8 cellular contexts compared by ENCODE assay signal in the genomic region with DNA sequence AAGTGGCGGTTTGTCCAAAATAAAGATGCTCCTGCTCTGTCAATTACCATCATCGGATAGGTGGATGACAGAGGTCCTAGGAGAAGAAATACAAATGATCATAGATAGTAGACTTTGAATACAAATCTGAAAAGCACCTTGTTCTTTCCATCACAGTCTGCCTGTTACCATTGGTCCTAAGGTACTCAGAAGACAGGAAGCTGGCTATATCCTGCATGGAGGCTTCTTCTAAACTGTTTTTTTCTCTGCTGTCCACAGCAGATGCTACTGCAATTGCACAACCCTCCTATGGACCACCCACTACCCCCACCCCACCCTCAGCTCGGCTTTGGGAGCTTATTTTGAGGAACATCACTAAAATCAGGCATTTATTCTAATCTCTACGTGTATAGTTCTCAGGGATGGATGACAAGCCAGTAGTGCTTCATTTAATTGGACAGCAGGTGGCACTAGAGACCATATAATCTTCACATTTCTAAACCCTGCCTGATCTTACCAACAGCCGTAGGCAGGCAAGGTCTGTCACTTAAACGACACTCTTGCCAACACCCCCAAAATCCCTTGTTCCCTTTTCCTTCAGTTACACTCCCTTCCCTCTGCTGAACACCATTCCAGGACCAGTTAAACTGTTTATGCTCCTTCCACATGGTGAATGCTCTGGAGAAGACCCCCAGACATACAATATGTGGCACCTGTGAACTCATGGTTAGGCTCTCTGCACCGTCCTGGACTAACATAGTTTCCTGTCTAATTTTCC. TPM values are rescaled to one million over a fixed set of nuclear protein-coding genes. Genes with fewer than 3 reads are reported as not detected.
DNase-seq lines count a peak whose midpoint lies in the region; FAIRE-seq and TF ChIP-seq lines count a peak whose summit lies in the region.

No MANE protein-coding gene starts in this region.

- no peak overlapping the region for H3K9ac ChIP-seq in Karpas-422 (ENCODE audit: low read length)

- TF ChIP-seq CTCF in osteoblast (IDR thresholded peaks at IDR 0.05; ENCODE audit: extremely low read depth, low read depth, low read length), result peak; percentile 79

- no peak overlapping the region for H3K4me2 ChIP-seq in Karpas-422 (ENCODE audit: low read depth, low read length, poor library complexity, severe bottlenecking)
- no peak overlapping the region for H3K4me2 ChIP-seq in osteoblast (ENCODE audit: insufficient read depth, low read length)

- no peak overlapping the region for H2AFZ ChIP-seq in Karpas-422 (ENCODE audit: low read length)
- H2AFZ ChIP-seq in osteoblast (ENCODE audit: low read length), result peak overlapping the region; percentile 46

- H3K27me3 ChIP-seq in Karpas-422 (ENCODE audit: low read length) (no peaks in the 10 kb centered on the region), osteoblast (ENCODE audit: insufficient read depth, low read length) (no peaks in the 10 kb centered on the region)

- no peaks in the 10 kb centered on the region for H3K4me1 ChIP-seq in Karpas-422 (ENCODE audit: low read length)
- no peaks in the 10 kb centered on the region for H3K4me1 ChIP-seq in osteoblast (ENCODE audit: insufficient read depth, low read length)

- H3K27ac ChIP-seq in Karpas-422 (ENCODE audit: low read length) (no peak overlapping the region), osteoblast (ENCODE audit: low read depth, low read length) (no peak overlapping the region)

- FAIRE-seq in H54 (lab: Jason Lieb, UNC) (peak; percentile 43), frontal cortex (lab: Jason Lieb, UNC) (no peak)

- H4K20me1 ChIP-seq in Karpas-422 (ENCODE audit: insufficient read depth, low read depth, low read length) (no peaks in the 10 kb centered on the region), osteoblast (ENCODE audit: insufficient read depth, low read length) (no peaks in the 10 kb centered on the region)

- H3K4me3 ChIP-seq in Karpas-422 (ENCODE audit: low read length) (no peak overlapping the region), osteoblast (ENCODE audit: insufficient read depth, low read length) (no peak overlapping the region)

- TF ChIP-seq POLR2A in H54 (IDR thresholded peaks at IDR 0.05; ENCODE audit: low read depth, low read length), result no peak

- no peaks in the 10 kb centered on the region for H3K36me3 ChIP-seq in Karpas-422 (ENCODE audit: insufficient read depth, low read length)
- no peaks in the 10 kb centered on the region for H3K36me3 ChIP-seq in osteoblast (ENCODE audit: insufficient read depth, low read length)

- H3K9me3 ChIP-seq in Karpas-422 (ENCODE audit: low read length) (no peaks in the 10 kb centered on the region), osteoblast (ENCODE audit: low read depth, low read length) (no peaks in the 10 kb centered on the region)

- no peaks in the 10 kb centered on the region for H3K9me2 ChIP-seq in Karpas-422 (replicated peaks; ENCODE audit: insufficient read depth, low read length)

- DNase-seq in activated gamma-delta T cell treated with Interleukin-2 at 50 U/mL for 16 hours, result peak; percentile 20
- DNase-seq in activated gamma-delta T cell (lab: John Stamatoyannopoulos, UW), result no peak
- DNase-seq in H54 (ENCODE audit: insufficient read length, low spot score), result peak; percentile 33
- DNase-seq in Karpas-422, result peak; percentile 79
- peak; percentile 92 for DNase-seq in OCI-M1 (lab: John Stamatoyannopoulos, UW)
- DNase-seq in activated gamma-delta T cell treated with anti-CD3 and anti-CD28 coated beads, Interleukin-2, amount 50 U/mL, for 16 hours (ENCODE audit: low read depth), result peak; percentile 11
- peak; percentile 56 to 68 for DNase-seq in frontal cortex (ENCODE audit: low spot score in 2 of 2)
- DNase-seq in osteoblast (ENCODE audit: insufficient read length, low spot score, missing footprints), result no peak

- H3K79me2 ChIP-seq in Karpas-422 (ENCODE audit: low read length) (no peaks in the 10 kb centered on the region), osteoblast (ENCODE audit: insufficient read depth, low read length) (no peaks in the 10 kb centered on the region)

RNA-seq across cellular contexts. Expression of gene PTS, which starts 6.6 kb away (rescaled TPM):
- total RNA-seq in Karpas-422 (2014; rRNA removed; shearing (Covaris generic); ENCODE audit: low replicate concordance), result 11.4 and 28.6 TPM in 2 replicates
- total RNA-seq in frontal cortex (35.9 TPM), osteoblast (48.0 and 56.5 TPM in 2 replicates)

RNA-seq across cellular contexts. Expression of gene PLET1, which starts 41.0 kb away (rescaled TPM):
- not detected in 2 replicates for total RNA-seq in Karpas-422 (2014; rRNA removed; shearing (Covaris generic); ENCODE audit: low replicate concordance)
- not detected for total RNA-seq in frontal cortex
- total RNA-seq in osteoblast, result not detected in 2 replicates

RNA-seq across cellular contexts. Expression of gene BCO2, which starts 44.3 kb away (rescaled TPM):
- total RNA-seq in Karpas-422 (2014; rRNA removed; shearing (Covaris generic); ENCODE audit: low replicate concordance), result 0.40 and 1.1 TPM in 2 replicates
- total RNA-seq in frontal cortex, result 6.5 TPM
- 0.72 and 2.4 TPM in 2 replicates for total RNA-seq in osteoblast

RNA-seq across cellular contexts. Expression of gene TEX12, which starts 52.5 kb away (rescaled TPM):
- total RNA-seq in Karpas-422 (2014; rRNA removed; shearing (Covaris generic); ENCODE audit: low replicate concordance), result not detected in 2 replicates
- total RNA-seq in frontal cortex (not detected), osteoblast (0.59 TPM in 1 of 2 replicates, not detected in the other)

RNA-seq across cellular contexts. Expression of gene IL18, which starts 55.8 kb away (rescaled TPM):
- not detected in 2 replicates for total RNA-seq in Karpas-422 (2014; rRNA removed; shearing (Covaris generic); ENCODE audit: low replicate concordance)
- total RNA-seq in frontal cortex (0.82 TPM), osteoblast (0.59 TPM in 1 of 2 replicates, not detected in the other)

Comparison
In these comparisons a context has a peak if more than half of its experiments do, and no peak if none do; other contexts are left out.
1. DNase-seq: peak in activated gamma-delta T cell treated with Interleukin-2 at 50 U/mL for 16 hours (single experiment), H54 (single experiment), Karpas-422 (single experiment), OCI-M1 (single experiment), activated gamma-delta T cell treated with anti-CD3 and anti-CD28 coated beads, Interleukin-2, amount 50 U/mL, for 16 hours (single experiment) and frontal cortex (2 of 2); none in activated gamma-delta T cell (single experiment) and osteoblast (single experiment).